In genomic region chr11:120627535-120628163, GRCh38 we compare ENCODE assay signal across 35 cellular contexts.
"Had no signal": no experiment of that assay in that cellular context is flagged by ENCODE, and none has a peak within 500 bp of the region (broad histone marks: within the 10 kb centered on the region; RNA-seq: fewer than 3 reads in every experiment).

No MANE protein-coding gene starts in this region.

- H3K27me3 ChIP-seq: adrenal gland, body of pancreas, brain microvascular endothelial cell, breast epithelium had no signal

- H3K9me3 ChIP-seq: adrenal gland, body of pancreas, breast epithelium had no signal

- ATAC-seq: activated CD8-positive, alpha-beta T cell treated with anti-CD3 and anti-CD28 coated beads for 36 hours; activated naive CD4-positive, alpha-beta T cell treated with anti-CD3 and anti-CD28 coated beads, Interleukin-2, amount 50 U/mL, for 72 hours; activated T-cell treated with anti-CD3 and anti-CD28 coated beads, Interleukin-2, amount 50 U/mL, for 4 hours; activated T-cell treated with anti-CD3 and anti-CD28 coated beads, Interleukin-2, amount 50 U/mL, for 72 hours; activated T-helper 17 cell treated with anti-CD3 and anti-CD28 coated beads, Interleukin-2, amount 50 U/mL, for 72 hours; body of pancreas had no signal

- H3K36me3 ChIP-seq: adrenal gland, brain microvascular endothelial cell, breast epithelium had no signal

- H3K4me3 ChIP-seq: adrenal gland, body of pancreas, breast epithelium had no signal

- H3K27ac ChIP-seq: adrenal gland, body of pancreas, brain microvascular endothelial cell, breast epithelium, VCaP had no signal

- H3K4me1 ChIP-seq: adrenal gland, body of pancreas, breast epithelium had no signal

- FAIRE-seq: astrocyte, TTC549 had no signal

- DNase-seq: activated B cell treated with CpG ODN at 0.5 μM for 24 hours; activated CD4-positive, alpha-beta memory T cell treated with anti-CD3 and anti-CD28 coated beads for 36 hours; activated CD4-positive, alpha-beta T cell treated with anti-CD3 and anti-CD28 coated beads for 4 hours; activated CD4-positive, alpha-beta T cell treated with anti-CD3 and anti-CD28 coated beads, Interleukin-2, amount 10 ng/mL, durations not matched to agents 24 days and 14 days; activated CD4-positive, alpha-beta T cell treated with anti-CD3 and anti-CD28 coated beads, Interleukin-2, amount 50 U/mL, for 1 hour; activated CD4-positive, alpha-beta T cell treated with anti-CD3 and anti-CD28 coated beads, Interleukin-2, amount 50 U/mL, for 4 hours; activated CD4-positive, CD25-positive, alpha-beta regulatory T cell treated with anti-CD3 and anti-CD28 coated beads, Interleukin-2, amount 50 U/mL, for 72 hours; activated CD8-positive, alpha-beta memory T cell treated with anti-CD3 and anti-CD28 coated beads, Interleukin-2, amount 50 U/mL, for 4 hours; activated CD8-positive, alpha-beta T cell treated with anti-CD3 and anti-CD28 coated beads for 36 hours; activated effector memory CD4-positive, alpha-beta T cell treated with anti-CD3 and anti-CD28 coated beads, Interleukin-2, amount 50 U/mL, for 16 hours; activated gamma-delta T cell treated with Interleukin-2 at 50 U/mL for 16 hours; activated naive CD4-positive, alpha-beta T cell; activated naive CD4-positive, alpha-beta T cell treated with anti-CD3 and anti-CD28 coated beads for 36 hours; activated naive CD4-positive, alpha-beta T cell treated with anti-CD3 and anti-CD28 coated beads, Interleukin-2, amount 50 U/mL, for 16 hours; activated naive CD8-positive, alpha-beta T cell treated with anti-CD3 and anti-CD28 coated beads for 36 hours; activated T-cell treated with anti-CD3 and anti-CD28 coated beads for 4 hours; activated T-cell treated with anti-CD3 and anti-CD28 coated beads, Interleukin-2, amount 50 U/mL, for 1 hour; activated T-cell treated with anti-CD3 and anti-CD28 coated beads, Interleukin-2, amount 50 U/mL, for 4 hours; activated T-cell treated with anti-CD3 and anti-CD28 coated beads, Interleukin-2, amount 50 U/mL, for 72 hours; adrenal gland; amniotic stem cell; aorta; body of pancreas; brain microvascular endothelial cell; caudate nucleus; cerebellar nuclear complex; T-helper 1 cell; T-helper 2 cell; T-helper 9 cell had no signal
